ENCODE assay signal across 14 cellular contexts in genomic region chr4:58732973-58733372, GRCh38.
DNase-seq lines count a peak whose midpoint lies in the region; ATAC-seq and TF ChIP-seq lines count a peak whose summit lies in the region.
"Had no signal": no experiment of that assay in that cellular context is flagged by ENCODE, and none has a peak within 500 bp of the region (broad histone marks: within the 10 kb centered on the region; RNA-seq: fewer than 3 reads in every experiment).

No MANE protein-coding gene starts in this region.

- no peaks in the 10 kb centered on the region for H4K20me1 ChIP-seq in Loucy (ENCODE audit: insufficient read depth, low read length, poor library complexity, severe bottlenecking)
- H4K20me1 ChIP-seq: BLaER1 treated with 17β-estradiol and CSF1 and Interleukin-3, amounts not matched to agents 10 nM and 100 nM had no signal

- no CpG with 5 or more reads among the region's 2 CpGs for WGBS in mesenchymal stem cell

- H3K27me3 ChIP-seq in Loucy (ENCODE audit: insufficient read depth, low read length, poor library complexity, severe bottlenecking) (no peaks in the 10 kb centered on the region), mesenchymal stem cell (ENCODE audit: control insufficient read depth in 1 of 2, insufficient read depth in 1 of 2, low read length in 2 of 2) (no peaks in the 10 kb centered on the region), WERI-Rb-1 (ENCODE audit: insufficient read depth, low read depth, severe bottlenecking) (no peaks in the 10 kb centered on the region)
- H3K27me3 ChIP-seq: BLaER1 treated with 17β-estradiol and CSF1 and Interleukin-3, amounts not matched to agents 10 nM and 100 nM; esophagus squamous epithelium had no signal

- H3K4me3 ChIP-seq in Loucy (ENCODE audit: low read length, poor library complexity, severe bottlenecking): no peak overlapping the region
- H3K4me3 ChIP-seq in mesenchymal stem cell (ENCODE audit: insufficient read depth in 1 of 2, low read depth in 1 of 2, low read length in 2 of 2): no peak overlapping the region
- H3K4me3 ChIP-seq in WERI-Rb-1 (ENCODE audit: low read depth, low read length): no peak overlapping the region
- H3K4me3 ChIP-seq: BLaER1 treated with 17β-estradiol and CSF1 and Interleukin-3, amounts not matched to agents 10 nM and 100 nM; esophagus squamous epithelium had no signal

- H3F3A ChIP-seq in Loucy (ENCODE audit: low read depth): no peaks in the 10 kb centered on the region

- H3K4me1 Mint-ChIP-seq in effector memory CD8-positive, alpha-beta T cell (ENCODE audit: low read depth in 2 of 2): no peaks in the 10 kb centered on the region
- H3K4me1 Mint-ChIP-seq in T-cell: no peaks in the 10 kb centered on the region
- H3K4me1 Mint-ChIP-seq: activated CD8-positive, alpha-beta memory T cell treated with anti-CD3 and anti-CD28 coated beads, Interleukin-2, amount 10 ng/mL, durations not matched to agents 7 days and 5 days had no signal

- H3K27ac ChIP-seq in mesenchymal stem cell (ENCODE audit: low read length, poor library complexity, severe bottlenecking) (no peak overlapping the region), WERI-Rb-1 (no peak overlapping the region)
- H3K27ac ChIP-seq: BLaER1 treated with 17β-estradiol and CSF1 and Interleukin-3, amounts not matched to agents 10 nM and 100 nM; esophagus squamous epithelium had no signal

- no peak overlapping the region for H2BK15ac ChIP-seq in mesenchymal stem cell (ENCODE audit: low read depth, poor library complexity, severe bottlenecking)

- H2AFZ ChIP-seq in Loucy (ENCODE audit: low read length) (no peak overlapping the region), mesenchymal stem cell (ENCODE audit: low read depth, low read length) (no peak overlapping the region)

- H3K27ac Mint-ChIP-seq in effector memory CD8-positive, alpha-beta T cell: no peak overlapping the region
- H3K27ac Mint-ChIP-seq in T-cell: no peak overlapping the region
- H3K27ac Mint-ChIP-seq: activated CD8-positive, alpha-beta memory T cell treated with anti-CD3 and anti-CD28 coated beads, Interleukin-2, amount 10 ng/mL, durations not matched to agents 7 days and 5 days; stimulated activated naive CD8-positive, alpha-beta T cell treated with anti-CD3 and anti-CD28 coated beads, Interleukin-15, Interleukin-2, amounts not matched to agents 100 ng/mL and 50 ng/mL, for 24 hours had no signal

- no peaks in the 10 kb centered on the region for H3K79me1 ChIP-seq in mesenchymal stem cell (replicated peaks; ENCODE audit: low read length, poor library complexity, severe bottlenecking)

- no peak overlapping the region for H3K18ac ChIP-seq in mesenchymal stem cell (ENCODE audit: low read depth in 1 of 2, low read length in 2 of 2)

- H3K27me3 Mint-ChIP-seq in effector memory CD8-positive, alpha-beta T cell: no peaks in the 10 kb centered on the region
- H3K27me3 Mint-ChIP-seq in T-cell: no peaks in the 10 kb centered on the region
- H3K27me3 Mint-ChIP-seq: activated CD8-positive, alpha-beta memory T cell treated with anti-CD3 and anti-CD28 coated beads, Interleukin-2, amount 10 ng/mL, durations not matched to agents 7 days and 5 days; stimulated activated naive CD8-positive, alpha-beta T cell treated with anti-CD3 and anti-CD28 coated beads, Interleukin-15, Interleukin-2, amounts not matched to agents 100 ng/mL and 50 ng/mL, for 24 hours had no signal

- no peaks in the 10 kb centered on the region for H3K79me2 ChIP-seq in Loucy (ENCODE audit: insufficient read depth, low read length)

- H2BK120ac ChIP-seq in mesenchymal stem cell (ENCODE audit: low read depth, low read length): no peak overlapping the region

- H3K9me3 Mint-ChIP-seq in effector memory CD8-positive, alpha-beta T cell: peaks cover 8 to 11% of the 10 kb centered on the region in 2 donors
- H3K9me3 Mint-ChIP-seq in T-cell: peaks cover 6 to 16% (median 9%) of the 10 kb centered on the region in 3 donors

- H3K4me1 ChIP-seq in Loucy (ENCODE audit: insufficient read depth, low read length, poor library complexity, severe bottlenecking) (no peaks in the 10 kb centered on the region), mesenchymal stem cell (ENCODE audit: control insufficient read depth, insufficient read depth, low read depth, low read length) (no peaks in the 10 kb centered on the region)
- H3K4me1 ChIP-seq: BLaER1 treated with 17β-estradiol and CSF1 and Interleukin-3, amounts not matched to agents 10 nM and 100 nM; esophagus squamous epithelium had no signal

- peak; percentile 54 for DNase-seq in RKO (ENCODE audit: low spot score)
- peak; percentile 5 for DNase-seq in mesenchymal stem cell
- no peak for DNase-seq in effector memory CD8-positive, alpha-beta T cell
- DNase-seq in WERI-Rb-1: no peak
- DNase-seq in NCI-H1694 treated with DMSO at 0.1 percent for 48 hours (lab: John Stamatoyannopoulos, UW): no peak
- DNase-seq in T-cell: no peak
- DNase-seq: activated CD8-positive, alpha-beta memory T cell treated with anti-CD3 and anti-CD28 coated beads, Interleukin-2, amount 10 ng/mL, durations not matched to agents 7 days and 5 days; activated gamma-delta T cell treated with Interleukin-2 at 50 U/mL for 16 hours; esophagus squamous epithelium; NCI-H2081 treated with DMSO at 0.1 percent for 48 hours had no signal

- no peak overlapping the region for H3K4me3 Mint-ChIP-seq in effector memory CD8-positive, alpha-beta T cell
- H3K4me3 Mint-ChIP-seq in T-cell: no peak overlapping the region
- H3K4me3 Mint-ChIP-seq: activated CD8-positive, alpha-beta memory T cell treated with anti-CD3 and anti-CD28 coated beads, Interleukin-2, amount 10 ng/mL, durations not matched to agents 7 days and 5 days; stimulated activated naive CD8-positive, alpha-beta T cell treated with anti-CD3 and anti-CD28 coated beads, Interleukin-15, Interleukin-2, amounts not matched to agents 100 ng/mL and 50 ng/mL, for 24 hours had no signal

- H2BK5ac ChIP-seq in mesenchymal stem cell (ENCODE audit: low read depth, low read length, poor library complexity, severe bottlenecking): no peak overlapping the region

- no peak overlapping the region for H3K4me2 ChIP-seq in Loucy (ENCODE audit: low read depth, low read length, poor library complexity, severe bottlenecking)
- no peak overlapping the region for H3K4me2 ChIP-seq in mesenchymal stem cell (ENCODE audit: low read length, poor library complexity, severe bottlenecking)
- H3K4me2 ChIP-seq: BLaER1 treated with 17β-estradiol and CSF1 and Interleukin-3, amounts not matched to agents 10 nM and 100 nM had no signal

- POLR2A ChIA-PET in T-cell (lab: Charles Lee): no interaction called here

- no peak overlapping the region for H3K23ac ChIP-seq in mesenchymal stem cell (ENCODE audit: low read length in 2 of 2)

- H2AK5ac ChIP-seq in mesenchymal stem cell (ENCODE audit: low read length, severe bottlenecking): no peak overlapping the region

- no peak overlapping the region for H4K91ac ChIP-seq in mesenchymal stem cell (ENCODE audit: low read length)

- H3K9ac ChIP-seq in Loucy (ENCODE audit: low read depth, low read length, poor library complexity, severe bottlenecking) (no peak overlapping the region), mesenchymal stem cell (ENCODE audit: low read length) (no peak overlapping the region)
- H3K9ac ChIP-seq: BLaER1 treated with 17β-estradiol and CSF1 and Interleukin-3, amounts not matched to agents 10 nM and 100 nM had no signal

- H3K9me3 ChIP-seq in Loucy (ENCODE audit: insufficient read depth, low read depth, low read length): no peaks in the 10 kb centered on the region
- no peaks in the 10 kb centered on the region for H3K9me3 ChIP-seq in mesenchymal stem cell (ENCODE audit: control insufficient read depth, low read length)
- no peaks in the 10 kb centered on the region for H3K9me3 ChIP-seq in WERI-Rb-1 (ENCODE audit: severe bottlenecking)
- H3K9me3 ChIP-seq: BLaER1 treated with 17β-estradiol and CSF1 and Interleukin-3, amounts not matched to agents 10 nM and 100 nM; esophagus squamous epithelium had no signal

- H2BK12ac ChIP-seq in mesenchymal stem cell (ENCODE audit: low read length in 2 of 2): no peak overlapping the region

- H3K4ac ChIP-seq in mesenchymal stem cell (ENCODE audit: low read depth in 1 of 2, low read length in 2 of 2): no peak overlapping the region

- 0 out of 2 replicates have a peak, but pooled peaks have one; percentile 6 for TF ChIP-seq CTCF in GM12874 (IDR thresholded peaks at IDR 0.05; ENCODE audit: insufficient read depth, low read depth, low read length)
- peak; percentile 38; the same call in 1 of the 2 replicates for TF ChIP-seq CTCF in Loucy (conservative IDR thresholded peaks at IDR 0.05; ENCODE audit: low read length)
- no peak for TF ChIP-seq CTCF in WERI-Rb-1 (IDR thresholded peaks at IDR 0.05; ENCODE audit: low read depth, low read length)

- H3K14ac ChIP-seq in mesenchymal stem cell (ENCODE audit: low read length in 2 of 2): no peak overlapping the region

- H3K36me3 ChIP-seq in Loucy (ENCODE audit: insufficient read depth, low read length): no peaks in the 10 kb centered on the region
- H3K36me3 ChIP-seq in mesenchymal stem cell (ENCODE audit: control insufficient read depth in 1 of 2, insufficient read depth in 2 of 2, low read depth in 1 of 2, low read length in 2 of 2): no peaks in the 10 kb centered on the region
- H3K36me3 ChIP-seq in WERI-Rb-1: no peaks in the 10 kb centered on the region
- H3K36me3 ChIP-seq: BLaER1 treated with 17β-estradiol and CSF1 and Interleukin-3, amounts not matched to agents 10 nM and 100 nM; esophagus squamous epithelium had no signal

- H3K36me3 Mint-ChIP-seq in effector memory CD8-positive, alpha-beta T cell (ENCODE audit: insufficient read depth): no peaks in the 10 kb centered on the region
- no peaks in the 10 kb centered on the region for H3K36me3 Mint-ChIP-seq in T-cell
- H3K36me3 Mint-ChIP-seq: activated CD8-positive, alpha-beta memory T cell treated with anti-CD3 and anti-CD28 coated beads, Interleukin-2, amount 10 ng/mL, durations not matched to agents 7 days and 5 days had no signal

- no peak overlapping the region for H4K8ac ChIP-seq in mesenchymal stem cell (ENCODE audit: low read length)

- CTCF ChIA-PET in T-cell (lab: Charles Lee): no interaction called here

- no peaks in the 10 kb centered on the region for H3K9me2 ChIP-seq in Loucy (replicated peaks; ENCODE audit: low read depth, low read length)

- ATAC-seq in effector memory CD8-positive, alpha-beta T cell (replicated peaks): no peak
- no peak for ATAC-seq in T-cell (replicated peaks in 1 of 4)
- ATAC-seq: activated CD8-positive, alpha-beta memory T cell treated with anti-CD3 and anti-CD28 coated beads, Interleukin-2, amount 10 ng/mL, durations not matched to agents 7 days and 5 days had no signal

Comparison
In these comparisons a context has a peak if more than half of its experiments do, and no peak if none do; other contexts are left out.
1. DNase-seq: peak in RKO (single experiment) and mesenchymal stem cell (single experiment); none in effector memory CD8-positive, alpha-beta T cell (0 of 3), WERI-Rb-1 (single experiment), NCI-H1694 treated with DMSO at 0.1 percent for 48 hours (single experiment) and T-cell (0 of 34).